15 cellular contexts compared by ENCODE assay signal in the genomic region with DNA sequence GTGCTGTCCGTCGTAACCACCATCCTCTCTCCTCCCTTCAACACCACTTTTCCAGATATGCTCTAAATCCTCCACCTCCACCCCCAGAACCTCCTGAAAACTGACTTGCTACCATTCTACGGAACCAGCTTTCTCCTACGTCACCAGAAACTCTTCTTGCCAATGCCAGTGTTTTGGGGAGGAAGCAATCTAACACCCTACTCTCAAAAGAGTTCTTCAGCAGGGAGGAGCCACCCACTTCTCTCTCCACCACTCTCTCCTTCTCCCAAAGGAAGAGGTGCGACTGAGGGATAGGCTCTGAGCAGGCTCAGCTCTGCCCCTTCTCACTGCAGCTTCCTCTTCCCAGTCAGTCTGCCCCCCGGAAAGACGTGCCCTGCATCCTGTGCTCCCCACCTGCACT. TPM values are rescaled to one million over a fixed set of nuclear protein-coding genes. Genes with fewer than 3 reads are reported as not detected.
A peak's percentile ranks its signal among the peaks of the same experiment; 100 is the strongest.
DNase-seq lines count a peak whose midpoint lies in the region; ATAC-seq, FAIRE-seq and TF ChIP-seq lines count a peak whose summit lies in the region.
"Had no signal": no experiment of that assay in that cellular context is flagged by ENCODE, and none has a peak within 500 bp of the region (broad histone marks: within the 10 kb centered on the region; RNA-seq: fewer than 3 reads in every experiment).

No MANE protein-coding gene starts in this region.

- DNase-seq in activated naive CD4-positive, alpha-beta T cell treated with anti-CD3 and anti-CD28 coated beads for 36 hours, result no peak
- DNase-seq in activated naive CD4-positive, alpha-beta T cell (lab: John Stamatoyannopoulos, UW), result no peak
- peak in 10 of 61 donors; percentile 6 to 33 (median 16) for DNase-seq in caudate nucleus (lab: John Stamatoyannopoulos, UW)
- peak; percentile 6 for DNase-seq in middle frontal gyrus (ENCODE audit: extremely low spot score, low spot score)
- no peak for DNase-seq in type B pancreatic cell (ENCODE audit: extremely low spot score, unreplicated experiment)
- DNase-seq in left lobe of liver (ENCODE audit: low spot score), result no peak
- DNase-seq in G401 (ENCODE audit: low spot score), result no peak
- DNase-seq in frontal cortex (ENCODE audit: low spot score in 2 of 2), result no peak

- peaks cover 47% of the 10 kb centered on the region for H3K4me1 Mint-ChIP-seq in activated naive CD4-positive, alpha-beta T cell treated with anti-CD3 and anti-CD28 coated beads for 36 hours (ENCODE audit: low read depth)
- H3K4me1 Mint-ChIP-seq in type B pancreatic cell (ENCODE audit: unreplicated experiment), result peaks cover 35% of the 10 kb centered on the region

- in situ Hi-C loops in G401 (cut with HindIII; ENCODE audit: low sequenced_read_pairs), result no loop called here

- H3K4me3 Mint-ChIP-seq in activated naive CD4-positive, alpha-beta T cell treated with anti-CD3 and anti-CD28 coated beads for 36 hours, result no peak overlapping the region
- no peak overlapping the region for H3K4me3 Mint-ChIP-seq in type B pancreatic cell
- H3K4me3 Mint-ChIP-seq: stimulated activated naive CD8-positive, alpha-beta T cell treated with anti-CD3 and anti-CD28 coated beads, Interleukin-15, Interleukin-2, amounts not matched to agents 100 ng/mL and 50 ng/mL, for 24 hours had no signal

- no peaks in the 10 kb centered on the region for H3K36me3 Mint-ChIP-seq in activated naive CD4-positive, alpha-beta T cell treated with anti-CD3 and anti-CD28 coated beads for 36 hours (ENCODE audit: low read depth)
- H3K36me3 Mint-ChIP-seq in type B pancreatic cell, result no peaks in the 10 kb centered on the region

- FAIRE-seq in frontal cortex (lab: Jason Lieb, UNC), result no peak
- FAIRE-seq: islet of Langerhans had no signal

- H3K9me3 Mint-ChIP-seq in activated naive CD4-positive, alpha-beta T cell treated with anti-CD3 and anti-CD28 coated beads for 36 hours, result no peaks in the 10 kb centered on the region
- H3K9me3 Mint-ChIP-seq in type B pancreatic cell, result no peaks in the 10 kb centered on the region
- H3K9me3 Mint-ChIP-seq: stimulated activated naive CD8-positive, alpha-beta T cell treated with anti-CD3 and anti-CD28 coated beads, Interleukin-15, Interleukin-2, amounts not matched to agents 100 ng/mL and 50 ng/mL, for 24 hours had no signal

- CTCF ChIA-PET in activated naive CD4-positive, alpha-beta T cell treated with anti-CD3 and anti-CD28 coated beads for 36 hours (lab: Charles Lee), result interaction anchor here (0.7 to 7.4 kb wide), 16 partner anchors 14 to 101 kb away, joined by 3 to 207 read pairs (median 4); a partner anchor contains a TSS

- intact Hi-C loops in activated naive CD4-positive, alpha-beta T cell treated with anti-CD3 and anti-CD28 coated beads for 36 hours (cut with micrococcal nuclease), result loop anchor here (1.0 to 2.0 kb wide), 9 partner anchors 38 to 413 kb away; a partner anchor contains a TSS

- ATAC-seq in left lobe of liver, result no peak

- H3K27ac ChIP-seq in caudate nucleus (ENCODE audit: low read depth, low read length), result peak overlapping the region; percentile 0
- H3K27ac ChIP-seq: ovary, SK-N-MC had no signal

- no peaks in the 10 kb centered on the region for H3K27me3 Mint-ChIP-seq in activated naive CD4-positive, alpha-beta T cell treated with anti-CD3 and anti-CD28 coated beads for 36 hours (ENCODE audit: low read depth)
- H3K27me3 Mint-ChIP-seq in type B pancreatic cell, result no peaks in the 10 kb centered on the region

- peak overlapping the region; percentile 18 for H3K27ac Mint-ChIP-seq in activated naive CD4-positive, alpha-beta T cell treated with anti-CD3 and anti-CD28 coated beads for 36 hours
- peak overlapping the region; percentile 55 for H3K27ac Mint-ChIP-seq in type B pancreatic cell

- no peak for TF ChIP-seq CTCF in type B pancreatic cell (conservative IDR thresholded peaks at IDR 0.05)

RNA-seq across cellular contexts. Expression of a gene that starts 6.1 kb away (rescaled TPM):
- total RNA-seq in activated naive CD4-positive, alpha-beta T cell treated with anti-CD3 and anti-CD28 coated beads for 36 hours, result under 1 TPM; 0.74 to 0.77 TPM
- total RNA-seq in type B pancreatic cell (ENCODE audit: low replicate concordance) (0.75 and 2.4 TPM in 2 replicates), left lobe of liver (0.55 TPM), frontal cortex (not detected)
- total RNA-seq in G401 (2014; rRNA removed; shearing (Covaris generic)), result 10.6 and 10.8 TPM in 2 replicates

RNA-seq across cellular contexts. Expression of a gene that starts 22.6 kb away (rescaled TPM):
- total RNA-seq in activated naive CD4-positive, alpha-beta T cell treated with anti-CD3 and anti-CD28 coated beads for 36 hours, result not detected
- 1.4 and 2.8 TPM in 2 replicates for total RNA-seq in type B pancreatic cell (ENCODE audit: low replicate concordance)
- not detected for total RNA-seq in left lobe of liver
- total RNA-seq in G401 (2014; rRNA removed; shearing (Covaris generic)), result 0.37 and 4.3 TPM in 2 replicates
- total RNA-seq in frontal cortex, result not detected
- total RNA-seq: mononuclear cell had no signal

RNA-seq across cellular contexts. Expression of a gene that starts 26.1 kb away (rescaled TPM):
- 10 to 100 TPM; 36.5 to 37.9 TPM for total RNA-seq in activated naive CD4-positive, alpha-beta T cell treated with anti-CD3 and anti-CD28 coated beads for 36 hours
- total RNA-seq in type B pancreatic cell (ENCODE audit: low replicate concordance) (61.0 and 200 TPM in 2 replicates), left lobe of liver (7.1 TPM), frontal cortex (1.6 TPM)
- 452 and 453 TPM in 2 replicates for total RNA-seq in G401 (2014; rRNA removed; shearing (Covaris generic))

RNA-seq across cellular contexts. Expression of a gene that starts 31.0 kb away (rescaled TPM):
- total RNA-seq in activated naive CD4-positive, alpha-beta T cell treated with anti-CD3 and anti-CD28 coated beads for 36 hours, result under 1 TPM; 0.89 to 0.93 TPM
- total RNA-seq in type B pancreatic cell (ENCODE audit: low replicate concordance) (0.62 TPM in 1 of 2 replicates, not detected in the other), left lobe of liver (not detected), frontal cortex (not detected)
- 1.5 and 15.4 TPM in 2 replicates for total RNA-seq in G401 (2014; rRNA removed; shearing (Covaris generic))
- total RNA-seq: cardiac septum, glomerular endothelial cell, mononuclear cell, ovary had no signal

RNA-seq across cellular contexts. Expression of a gene that starts 35.9 kb away (rescaled TPM):
- 100 to 1,000 TPM; 200 to 204 TPM for total RNA-seq in activated naive CD4-positive, alpha-beta T cell treated with anti-CD3 and anti-CD28 coated beads for 36 hours
- 21.9 and 1,154 TPM in 2 replicates for total RNA-seq in type B pancreatic cell (ENCODE audit: low replicate concordance)
- 13.9 TPM for total RNA-seq in left lobe of liver
- 308 and 563 TPM in 2 replicates for total RNA-seq in G401 (2014; rRNA removed; shearing (Covaris generic))
- total RNA-seq in frontal cortex, result 9.8 TPM
